Comparison of ENCODE assay signal across 11 cellular contexts in genomic region chr2:53302455-53302854, GRCh38.
"Had no signal": no experiment of that assay in that cellular context is flagged by ENCODE, and none has a peak within 500 bp of the region (broad histone marks: within the 10 kb centered on the region; RNA-seq: fewer than 3 reads in every experiment).

No MANE protein-coding gene starts in this region.

- DNase-seq: GM23248, GOT3, H7, H9, HCEC 1CT, HFFc6 had no signal

- H3K27ac ChIP-seq: GM23248 had no signal

- H3K9me3 Mint-ChIP-seq: GM23338, HFFc6 had no signal

- H3K4me3 Mint-ChIP-seq: GM23338, H9, HFFc6 had no signal

- H3K4me3 ChIP-seq: GM23248, GM23338, HAP-1 had no signal

- H3K4me1 ChIP-seq: HAP-1 had no signal

- H3K36me3 ChIP-seq: HAP-1 had no signal

- H3K27ac Mint-ChIP-seq: GM23338, H9, HFFc6 had no signal

- H3K9me3 ChIP-seq: HAP-1 had no signal

- ATAC-seq: GM23338, HCT116 had no signal

- FAIRE-seq: H1, H54 had no signal

- H3K4me1 Mint-ChIP-seq: GM23338, H9 had no signal
